15 cellular contexts compared by ENCODE assay signal in genomic region chr10:75406158-75407065, GRCh38. TPM values are rescaled to one million over a fixed set of nuclear protein-coding genes. Genes with fewer than 3 reads are reported as not detected.
DNase-seq lines count a peak whose midpoint lies in the region; ATAC-seq and TF ChIP-seq lines count a peak whose summit lies in the region.
"Had no signal": no experiment of that assay in that cellular context is flagged by ENCODE, and none has a peak within 500 bp of the region (broad histone marks: within the 10 kb centered on the region; RNA-seq: fewer than 3 reads in every experiment).

No MANE protein-coding gene starts in this region.

- H2AFZ ChIP-seq in neuronal stem cell (ENCODE audit: low read length): peak overlapping the region; percentile 100

- peaks cover 57% of the 10 kb centered on the region for H3K4me1 ChIP-seq in CD4-positive, CD25-positive, alpha-beta regulatory T cell (ENCODE audit: control insufficient read depth, insufficient read depth, low read length, poor library complexity, severe bottlenecking)
- H3K4me1 ChIP-seq in esophagus squamous epithelium: peaks cover 23 to 86% (median 24%) of the 10 kb centered on the region in 3 donors
- peaks cover 8 to 23% of the 10 kb centered on the region in 2 donors for H3K4me1 ChIP-seq in neuronal stem cell (ENCODE audit: control insufficient read depth in 2 of 2, insufficient read depth in 1 of 2, low read depth in 1 of 2, low read length in 2 of 2)

- TF ChIP-seq POLR2A in esophagus squamous epithelium (IDR thresholded peaks at IDR 0.05): no peak

- H3K79me1 ChIP-seq in neuronal stem cell (ENCODE audit: low read depth, low read length): no peaks in the 10 kb centered on the region

- H3K4me3 ChIP-seq in CD4-positive, CD25-positive, alpha-beta regulatory T cell (ENCODE audit: low read depth, low read length): no peak overlapping the region
- H3K4me3 ChIP-seq in esophagus squamous epithelium (peak overlapping the region; percentile 66 to 96 (median 90)), neuronal stem cell (ENCODE audit: low read length in 2 of 2) (peak overlapping the region in 1 of 2 donors; percentile 59)
- H3K4me3 ChIP-seq: SJSA1 had no signal

- no peak overlapping the region for H3K27ac ChIP-seq in CD4-positive, CD25-positive, alpha-beta regulatory T cell (ENCODE audit: insufficient read depth, low read length, poor library complexity, severe bottlenecking)
- H3K27ac ChIP-seq in esophagus squamous epithelium: peak overlapping the region; percentile 92 to 99 (median 98)
- no peak overlapping the region for H3K27ac ChIP-seq in neuronal stem cell (replicated peaks; ENCODE audit: low read length)
- H3K27ac ChIP-seq: SJSA1 had no signal

- H2BK120ac ChIP-seq in neuronal stem cell (ENCODE audit: low read depth, low read length): peak overlapping the region; percentile 58

- no peaks in the 10 kb centered on the region for H3K36me3 Mint-ChIP-seq in CD4-positive, CD25-positive, alpha-beta regulatory T cell

- peak overlapping the region; percentile 39 for H2BK5ac ChIP-seq in neuronal stem cell (ENCODE audit: low read length)

- H2BK12ac ChIP-seq in neuronal stem cell (ENCODE audit: low read length): peak overlapping the region; percentile 94

- H3K27me3 ChIP-seq in CD4-positive, CD25-positive, alpha-beta regulatory T cell (ENCODE audit: control insufficient read depth, insufficient read depth, low read length): peaks cover 17% of the 10 kb centered on the region
- H3K27me3 ChIP-seq in esophagus squamous epithelium (peaks cover 0 to 20% (median 0%) of the 10 kb centered on the region in 4 donors), neuronal stem cell (ENCODE audit: control insufficient read depth in 3 of 3, insufficient read depth in 3 of 3, low read depth in 1 of 3, low read length in 3 of 3) (peaks cover 0 to 41% (median 19%) of the 10 kb centered on the region in 3 experiments)

- peak overlapping the region; percentile 32 for H3K9ac ChIP-seq in neuronal stem cell (ENCODE audit: low read depth, low read length, poor library complexity)

- peaks cover 79% of the 10 kb centered on the region for H3K27me3 Mint-ChIP-seq in CD4-positive, CD25-positive, alpha-beta regulatory T cell

- H2BK15ac ChIP-seq in neuronal stem cell (ENCODE audit: low read length): no peak overlapping the region

- no peak overlapping the region for H3K4ac ChIP-seq in neuronal stem cell (ENCODE audit: low read length)

- no peak overlapping the region for H4K91ac ChIP-seq in neuronal stem cell (ENCODE audit: low read depth, low read length, poor library complexity)

- H3K4me1 Mint-ChIP-seq in CD4-positive, CD25-positive, alpha-beta regulatory T cell: peaks cover 0 to 54% (median 15%) of the 10 kb centered on the region in 4 donors

- peak overlapping the region; percentile 99 for H2AK5ac ChIP-seq in neuronal stem cell (ENCODE audit: low read depth, low read length)

- WGBS in esophagus squamous epithelium, 2 donors: 27 to 51% methylated on average over 18 to 21 of the region's 38 CpGs
- no CpG with 5 or more reads among the region's 38 CpGs for WGBS in neuronal stem cell (ENCODE audit: extremely low coverage in 2 of 2, insufficient read length in 2 of 2, insufficient replicate concordance in 1 of 2), 2 donors

- in situ Hi-C loops in KBM-7 (cut with MboI; ENCODE audit: low pct_unique_long_range_greater_than_20kb, low sequenced_read_pairs): no loop called here

- intact Hi-C loops in esophagus squamous epithelium (cut with DNase I): loop anchor here (10.0 kb wide), 1 partner anchor 248 kb away; no protein-coding TSS in a partner anchor

- peak overlapping the region; percentile 87 for H3K23ac ChIP-seq in neuronal stem cell (ENCODE audit: low read depth, low read length, poor library complexity)

- H3K18ac ChIP-seq in neuronal stem cell (ENCODE audit: low read length): peak overlapping the region; percentile 90

- no peak overlapping the region for H3K27ac Mint-ChIP-seq in CD4-positive, CD25-positive, alpha-beta regulatory T cell
- H3K27ac Mint-ChIP-seq: activated naive CD8-positive, alpha-beta T cell treated with anti-CD3 and anti-CD28 coated beads, Interleukin-2, amount 10 ng/mL, durations not matched to agents 7 days and 5 days had no signal

- H3K14ac ChIP-seq in neuronal stem cell (ENCODE audit: low read length): no peak overlapping the region

- TF ChIP-seq CTCF in esophagus squamous epithelium (IDR thresholded peaks at IDR 0.05): no peak

- H3K9me3 Mint-ChIP-seq in CD4-positive, CD25-positive, alpha-beta regulatory T cell: peaks cover 0 to 6% (median 1%) of the 10 kb centered on the region in 7 donors
- H3K9me3 Mint-ChIP-seq: activated naive CD8-positive, alpha-beta T cell treated with anti-CD3 and anti-CD28 coated beads, Interleukin-2, amount 10 ng/mL, durations not matched to agents 7 days and 5 days had no signal

- no peak overlapping the region for H4K8ac ChIP-seq in neuronal stem cell (ENCODE audit: low read depth, low read length)

- H3K4me2 ChIP-seq in neuronal stem cell (ENCODE audit: insufficient read depth, low read length, poor library complexity, severe bottlenecking): no peak overlapping the region

- DNase-seq in CD4-positive, CD25-positive, alpha-beta regulatory T cell: no peak
- peak; percentile 67 for DNase-seq in NCI-H526 treated with DMSO at 0.1 percent for 48 hours (lab: John Stamatoyannopoulos, UW)
- no peak for DNase-seq in esophagus squamous epithelium (lab: John Stamatoyannopoulos, UW)
- DNase-seq in neuronal stem cell (ENCODE audit: low spot score): peak; percentile 21
- no peak for DNase-seq in KBM-7
- no peak for DNase-seq in stimulated activated CD4-positive, alpha-beta T cell treated with anti-CD3 and anti-CD28 coated beads, Interleukin-2, amount 100 ng/mL, for 48 hours
- DNase-seq in NCI-H2107 (lab: John Stamatoyannopoulos, UW): no peak
- DNase-seq: activated CD8-positive, alpha-beta memory T cell treated with anti-CD3 and anti-CD28 coated beads, Interleukin-2, amount 50 U/mL, for 4 hours; activated naive CD8-positive, alpha-beta T cell treated with anti-CD3 and anti-CD28 coated beads, Interleukin-2, amount 10 ng/mL, durations not matched to agents 7 days and 5 days; Karpas-422; left ventricle myocardium superior; NK-92 treated with Interleukin-12 subunit alpha and Interleukin-12 subunit beta, amount 100 ng/mL, for 24 hours; stimulated activated CD4-positive, alpha-beta T cell treated with anti-CD3 and anti-CD28 coated beads, Interleukin-12 subunit alpha, Interleukin-12 subunit beta, amount 100 ng/mL, for 4 hours had no signal

- no peaks in the 10 kb centered on the region for H3K9me3 ChIP-seq in CD4-positive, CD25-positive, alpha-beta regulatory T cell (ENCODE audit: control insufficient read depth in 2 of 2, low read length in 2 of 2)
- H3K9me3 ChIP-seq in esophagus squamous epithelium (no peaks in the 10 kb centered on the region), neuronal stem cell (replicated peaks in 1 of 2; ENCODE audit: control insufficient read depth in 2 of 2, insufficient read depth in 1 of 2, low read depth in 1 of 2, low read length in 2 of 2) (peaks cover 0 to 2% of the 10 kb centered on the region in 2 donors)
- H3K9me3 ChIP-seq: SJSA1 had no signal

- ATAC-seq in CD4-positive, CD25-positive, alpha-beta regulatory T cell (ENCODE audit: low read depth in 2 of 2): no peak
- no peak for ATAC-seq in esophagus mucosa
- ATAC-seq: left ventricle myocardium superior had no signal

- H3K36me3 ChIP-seq in CD4-positive, CD25-positive, alpha-beta regulatory T cell (ENCODE audit: control insufficient read depth, insufficient read depth, low read length): no peaks in the 10 kb centered on the region
- H3K36me3 ChIP-seq in esophagus squamous epithelium (no peaks in the 10 kb centered on the region), neuronal stem cell (replicated peaks in 1 of 2; ENCODE audit: control insufficient read depth in 2 of 2, insufficient read depth in 2 of 2, low read length in 2 of 2) (peaks cover 0 to 21% of the 10 kb centered on the region in 2 donors)

- peak overlapping the region in 3 of 4 donors; percentile 17 to 43 (median 37) for H3K4me3 Mint-ChIP-seq in CD4-positive, CD25-positive, alpha-beta regulatory T cell

RNA-seq across cellular contexts. Expression of gene ZNF503, which starts 4.8 kb away (rescaled TPM):
- total RNA-seq in CD4-positive, CD25-positive, alpha-beta regulatory T cell: not detected
- polyA plus RNA-seq in CD4-positive, CD25-positive, alpha-beta regulatory T cell: not detected
- total RNA-seq in esophagus squamous epithelium (10 to 100 TPM in 3 of 4 donors, 1 to 10 TPM in 1; 9.7 to 17.5 (median 14.8) TPM), esophagus mucosa (18.8 TPM)
- polyA plus RNA-seq in neuronal stem cell (2013, experiment 1 of 2): 9.9 TPM
- polyA plus RNA-seq in neuronal stem cell (2013, experiment 2 of 2): 11.2 TPM

RNA-seq across cellular contexts. Expression of gene LRMDA, which starts 25.0 kb away (rescaled TPM):
- total RNA-seq in CD4-positive, CD25-positive, alpha-beta regulatory T cell: 0.10 TPM
- polyA plus RNA-seq in CD4-positive, CD25-positive, alpha-beta regulatory T cell: not detected
- 10 to 100 TPM in 1 of 4 donors, 1 to 10 TPM in 1, under 1 TPM in 1, not detected in 1; 0.88 to 14.1 (median 5.1) TPM for total RNA-seq in esophagus squamous epithelium
- 0.22 TPM for polyA plus RNA-seq in neuronal stem cell (2013, experiment 1 of 2)
- polyA plus RNA-seq in neuronal stem cell (2013, experiment 2 of 2): 0.15 TPM
- total RNA-seq in esophagus mucosa: 1.8 TPM
- total RNA-seq: activated naive CD8-positive, alpha-beta T cell treated with anti-CD3 and anti-CD28 coated beads, Interleukin-2, amount 10 ng/mL, durations not matched to agents 7 days and 5 days; SJSA1 had no signal

Comparison
In these comparisons a context has a peak if more than half of its experiments do, and no peak if none do; other contexts are left out.
1. DNase-seq: peak in NCI-H526 treated with DMSO at 0.1 percent for 48 hours (single experiment) and neuronal stem cell (single experiment); none in CD4-positive, CD25-positive, alpha-beta regulatory T cell (0 of 3), esophagus squamous epithelium (single experiment), KBM-7 (single experiment), stimulated activated CD4-positive, alpha-beta T cell treated with anti-CD3 and anti-CD28 coated beads, Interleukin-2, amount 100 ng/mL, for 48 hours (0 of 2) and NCI-H2107 (single experiment).
2. H3K27ac ChIP-seq: peak in esophagus squamous epithelium (4 of 4); none in CD4-positive, CD25-positive, alpha-beta regulatory T cell (single experiment) and neuronal stem cell (single experiment).
3. RNA of gene ZNF503, which starts 4.8 kb away (total RNA-seq): 18.8 TPM in esophagus mucosa (single experiment) and 9.7 to 17.5 TPM in esophagus squamous epithelium; not detected in CD4-positive, CD25-positive, alpha-beta regulatory T cell (single experiment); every median in the first group is over 10 times any median in the second.